In the genomic region with DNA sequence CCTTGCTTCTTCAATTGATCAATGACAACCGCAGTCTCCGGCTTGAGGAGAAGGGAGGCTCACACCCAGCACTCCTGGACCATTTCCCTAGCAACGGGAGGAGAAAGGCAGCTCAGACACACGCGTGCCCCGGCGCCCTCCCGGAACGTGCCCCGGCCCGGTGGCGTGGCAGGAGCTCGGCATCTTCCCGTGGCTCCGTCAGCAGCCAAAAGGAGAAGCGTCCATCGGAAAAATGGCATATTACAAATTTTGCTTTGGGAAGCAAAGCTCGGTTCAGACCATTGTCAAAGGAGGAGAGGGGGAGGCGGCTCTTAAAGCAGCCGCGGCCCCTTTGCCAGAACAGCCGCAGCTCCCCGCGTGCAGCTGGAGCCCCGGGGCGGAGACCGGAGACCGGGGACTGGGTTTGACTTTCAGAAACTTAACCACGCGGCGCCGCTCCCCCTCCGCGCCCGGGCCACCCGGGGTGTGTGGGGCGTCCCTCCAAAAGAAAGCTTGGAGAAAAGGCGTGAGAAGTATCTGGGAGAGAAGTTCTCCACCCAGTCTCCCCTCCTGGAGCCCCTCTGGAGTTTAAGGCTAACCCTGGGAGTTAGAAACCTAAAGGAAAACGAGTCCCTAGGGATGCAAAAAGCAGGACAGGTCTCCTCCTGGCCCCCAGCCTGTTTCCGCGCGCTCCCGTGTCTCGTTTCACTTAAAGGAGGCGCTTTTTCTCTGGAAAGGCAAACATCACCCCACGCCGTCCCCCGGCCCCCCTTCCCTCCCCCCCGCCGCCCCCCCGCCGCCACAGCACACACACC, we compare ENCODE assay signal across 8 cellular contexts. TPM values are rescaled to one million over a fixed set of nuclear protein-coding genes. Genes with fewer than 3 reads are reported as not detected.
DNase-seq lines count a peak whose midpoint lies in the region; ATAC-seq and TF ChIP-seq lines count a peak whose summit lies in the region.

No MANE protein-coding gene starts in this region.

- H3K9me3 ChIP-seq in trophoblast cell (ENCODE audit: insufficient read depth, low read depth, low read length) = no peaks in the 10 kb centered on the region
- H3K9me3 ChIP-seq in OCI-LY7 (ENCODE audit: low read length) = no peaks in the 10 kb centered on the region

- H4K8ac ChIP-seq in trophoblast cell (ENCODE audit: low read depth, low read length) = no peak overlapping the region

- H2AFZ ChIP-seq in trophoblast cell (ENCODE audit: insufficient read depth, low read length, poor library complexity) (no peak overlapping the region), OCI-LY7 (ENCODE audit: low read length) (no peak overlapping the region)

- H2AK5ac ChIP-seq in trophoblast cell (ENCODE audit: low read length) = no peak overlapping the region

- no peak overlapping the region for H2BK12ac ChIP-seq in trophoblast cell (ENCODE audit: low read length)

- H3K14ac ChIP-seq in trophoblast cell (ENCODE audit: low read length) = no peak overlapping the region

- H3K4me3 ChIP-seq in trophoblast cell (ENCODE audit: low read depth, low read length) = no peak overlapping the region
- no peak overlapping the region for H3K4me3 ChIP-seq in OCI-LY7 (ENCODE audit: low read depth, low read length, poor library complexity, severe bottlenecking)

- H3K4me2 ChIP-seq in trophoblast cell (ENCODE audit: low read length) (peak overlapping the region; percentile 62), OCI-LY7 (ENCODE audit: low read length) (no peak overlapping the region)

- CTCF ChIA-PET in Calu3 (lab: Charles Lee) = no interaction called here
- CTCF ChIA-PET in OCI-LY7 (lab: Charles Lee; ENCODE audit: unreplicated experiment) = no interaction called here

- peaks cover 20% of the 10 kb centered on the region for H3K27me3 ChIP-seq in trophoblast cell (ENCODE audit: insufficient read depth, low read length)

- H3K4me1 ChIP-seq in trophoblast cell (ENCODE audit: control insufficient read depth in 1 of 2, insufficient read depth in 2 of 2, low read length in 2 of 2) = peaks cover 6 to 7% of the 10 kb centered on the region in 2 experiments
- no peaks in the 10 kb centered on the region for H3K4me1 ChIP-seq in OCI-LY7 (ENCODE audit: insufficient read depth, low read length, poor library complexity, severe bottlenecking)

- H3K36me3 ChIP-seq in trophoblast cell (ENCODE audit: control insufficient read depth in 1 of 2, insufficient read depth in 2 of 2, low read length in 2 of 2) (no peaks in the 10 kb centered on the region), OCI-LY7 (ENCODE audit: insufficient read depth, low read length) (no peaks in the 10 kb centered on the region)

- no peak overlapping the region for H3K23ac ChIP-seq in trophoblast cell (ENCODE audit: low read length)

- no peaks in the 10 kb centered on the region for H3K9me3 Mint-ChIP-seq in Calu3 (ENCODE audit: low read depth, unreplicated experiment)
- no peaks in the 10 kb centered on the region for H3K9me3 Mint-ChIP-seq in activated naive CD8-positive, alpha-beta T cell (ENCODE audit: low read depth)

- peaks cover 17% of the 10 kb centered on the region for H3K27me3 Mint-ChIP-seq in Calu3 (ENCODE audit: unreplicated experiment)
- H3K27me3 Mint-ChIP-seq in activated naive CD8-positive, alpha-beta T cell = peaks cover 20% of the 10 kb centered on the region

- H3K18ac ChIP-seq in trophoblast cell (ENCODE audit: low read length) = no peak overlapping the region

- H2BK120ac ChIP-seq in trophoblast cell (ENCODE audit: insufficient read depth, low read length, poor library complexity) = no peak overlapping the region

- no peaks in the 10 kb centered on the region for H4K20me1 ChIP-seq in OCI-LY7 (ENCODE audit: insufficient read depth, low read length)

- no peak overlapping the region for H3K9ac ChIP-seq in trophoblast cell (ENCODE audit: low read length)

- H4K91ac ChIP-seq in trophoblast cell (ENCODE audit: low read depth, low read length) = no peak overlapping the region

- DNase-seq in Calu3 = peak; percentile 38
- DNase-seq in NCI-H128 (lab: John Stamatoyannopoulos, UW; ENCODE audit: unreplicated experiment) = peak; percentile 45
- peak; percentile 42 for DNase-seq in left cardiac atrium
- DNase-seq in trophoblast cell = no peak
- no peak for DNase-seq in activated gamma-delta T cell treated with Interleukin-2 at 50 U/mL for 16 hours
- no peak for DNase-seq in OCI-LY7 (ENCODE audit: low spot score)

- no peak overlapping the region for H4K12ac ChIP-seq in trophoblast cell (ENCODE audit: low read depth, low read length)

- no peak overlapping the region for H3K4ac ChIP-seq in trophoblast cell (ENCODE audit: low read depth, low read length)

- H3K27ac ChIP-seq in trophoblast cell (ENCODE audit: low read depth, low read length) = no peak overlapping the region
- no peak overlapping the region for H3K27ac ChIP-seq in OCI-LY7 (ENCODE audit: low read depth, low read length, poor library complexity, severe bottlenecking)

- H3K4me1 Mint-ChIP-seq in Calu3 (ENCODE audit: low read depth, unreplicated experiment) = peaks cover 10% of the 10 kb centered on the region
- peaks cover 17% of the 10 kb centered on the region for H3K4me1 Mint-ChIP-seq in activated naive CD8-positive, alpha-beta T cell (ENCODE audit: low read depth)

- TF ChIP-seq CTCF in Calu3 (IDR thresholded peaks at IDR 0.05; ENCODE audit: unreplicated experiment) (no peak), OCI-LY7 (conservative IDR thresholded peaks at IDR 0.05; ENCODE audit: low read length) (no peak)

- H3K36me3 Mint-ChIP-seq in Calu3 (ENCODE audit: insufficient read depth, unreplicated experiment) = peaks cover 15% of the 10 kb centered on the region
- H3K36me3 Mint-ChIP-seq in activated naive CD8-positive, alpha-beta T cell = no peaks in the 10 kb centered on the region

- no CpG with 5 or more reads among the region's 52 CpGs for WGBS in trophoblast cell (ENCODE audit: extremely low coverage, insufficient coverage, insufficient read length)

- BruUV-seq in Calu3 (replicated peaks; lab: Mats Ljungman, UMichigan) = no TSS peak
- no TSS peak for BruUV-seq in OCI-LY7 (replicated peaks; lab: Mats Ljungman, UMichigan)

- POLR2A ChIA-PET in OCI-LY7 (lab: Charles Lee) = no interaction called here

- ATAC-seq in left cardiac atrium = peak; percentile 44 to 69
- no peak for ATAC-seq in HG03045 (IDR thresholded peaks at IDR 0.05; ENCODE audit: unreplicated experiment)

- H3K79me1 ChIP-seq in trophoblast cell (ENCODE audit: low read length) = no peaks in the 10 kb centered on the region

- no peak overlapping the region for H2BK5ac ChIP-seq in trophoblast cell (ENCODE audit: low read depth, low read length, poor library complexity)

- H3K27ac Mint-ChIP-seq in Calu3 (ENCODE audit: unreplicated experiment) = no peak overlapping the region
- H3K27ac Mint-ChIP-seq in activated naive CD8-positive, alpha-beta T cell = no peak overlapping the region

- intact Hi-C loops in Calu3 (cut with micrococcal nuclease; ENCODE audit: unreplicated experiment) = loop anchor here (5.0 kb wide), 1 partner anchor 339 kb away; no protein-coding TSS in a partner anchor
- intact Hi-C loops in left cardiac atrium (cut with DNase I) = no loop called here
- intact Hi-C loops in OCI-LY7 (cut with micrococcal nuclease; ENCODE audit: unreplicated experiment) = no loop called here

- H3K79me2 ChIP-seq in trophoblast cell (ENCODE audit: control insufficient read depth, insufficient read depth, low read length, poor library complexity) (no peaks in the 10 kb centered on the region), OCI-LY7 (ENCODE audit: insufficient read depth, low read depth, low read length) (no peaks in the 10 kb centered on the region)

- H3K4me3 Mint-ChIP-seq in Calu3 (ENCODE audit: low read depth, unreplicated experiment) = peak overlapping the region; percentile 86
- H3K4me3 Mint-ChIP-seq in activated naive CD8-positive, alpha-beta T cell = peak overlapping the region; percentile 77

- H3K9me2 ChIP-seq in OCI-LY7 (ENCODE audit: insufficient read depth, low read length) = no peaks in the 10 kb centered on the region

RNA-seq across cellular contexts. Expression of gene PPFIA2, which starts 0.5 kb away (rescaled TPM):
- total RNA-seq in Calu3 (2022) = 0.07 TPM in 1 of 2 replicates, not detected in the other
- 1 to 10 TPM in 1 of 2 donors, under 1 TPM in 1; 0.35 to 1.3 TPM for total RNA-seq in left cardiac atrium
- polyA plus RNA-seq in trophoblast cell (2013) = 0.08 TPM in 1 of 2 replicates, not detected in the other
- total RNA-seq in OCI-LY7 (2014; rRNA removed; shearing (Covaris generic)) = not detected in 2 replicates
- total RNA-seq in OCI-LY7 (2022) = not detected in 2 replicates

Comparison
In these comparisons a context has a peak if more than half of its experiments do, and no peak if none do; other contexts are left out.
1. DNase-seq: peak in Calu3 (single experiment), NCI-H128 (single experiment) and left cardiac atrium (single experiment); none in trophoblast cell (0 of 2), activated gamma-delta T cell treated with Interleukin-2 at 50 U/mL for 16 hours (single experiment) and OCI-LY7 (single experiment).